ENCODE assay signal across 1 cellular context in the genomic region with DNA sequence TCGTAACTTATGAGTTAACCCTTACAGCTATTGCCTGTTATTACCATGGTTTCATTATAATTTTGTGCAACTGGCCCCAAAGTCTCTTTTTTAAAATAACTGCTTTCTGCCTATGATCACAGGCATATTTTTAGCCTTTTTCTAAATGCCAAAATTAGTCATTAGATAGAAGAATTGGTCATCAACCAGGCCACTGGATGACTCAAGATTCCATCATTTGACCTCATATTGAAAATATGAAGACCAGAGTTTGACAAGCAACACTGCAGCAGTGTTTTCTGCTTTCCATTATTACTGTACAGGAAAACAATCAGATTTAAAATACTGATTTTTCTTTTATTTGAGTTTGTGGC.
TF ChIP-seq lines count a peak whose summit lies in the region.

No MANE protein-coding gene starts in this region.

TF ChIP-seq in GM12878, 131 proteins besides CTCF, POLR2A, EP300 and RAD21 (continued from another document):
- TF ChIP-seq, protein P1, sequence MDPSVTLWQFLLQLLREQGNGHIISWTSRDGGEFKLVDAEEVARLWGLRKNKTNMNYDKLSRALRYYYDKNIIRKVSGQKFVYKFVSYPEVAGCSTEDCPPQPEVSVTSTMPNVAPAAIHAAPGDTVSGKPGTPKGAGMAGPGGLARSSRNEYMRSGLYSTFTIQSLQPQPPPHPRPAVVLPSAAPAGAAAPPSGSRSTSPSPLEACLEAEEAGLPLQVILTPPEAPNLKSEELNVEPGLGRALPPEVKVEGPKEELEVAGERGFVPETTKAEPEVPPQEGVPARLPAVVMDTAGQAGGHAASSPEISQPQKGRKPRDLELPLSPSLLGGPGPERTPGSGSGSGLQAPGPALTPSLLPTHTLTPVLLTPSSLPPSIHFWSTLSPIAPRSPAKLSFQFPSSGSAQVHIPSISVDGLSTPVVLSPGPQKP (IDR thresholded peaks at IDR 0.05; ENCODE audit: low read depth, low read length) = no peak
- TF ChIP-seq SP1 (IDR thresholded peaks at IDR 0.05; ENCODE audit: low read depth, low read length) = no peak
- TF ChIP-seq CREB1 (IDR thresholded peaks at IDR 0.05; ENCODE audit: low read depth) = peak; percentile 75
- TF ChIP-seq ZNF384 (IDR thresholded peaks at IDR 0.05; ENCODE audit: borderline replicate concordance, low read depth, low read length) = no peak
- TF ChIP-seq, protein P2, sequence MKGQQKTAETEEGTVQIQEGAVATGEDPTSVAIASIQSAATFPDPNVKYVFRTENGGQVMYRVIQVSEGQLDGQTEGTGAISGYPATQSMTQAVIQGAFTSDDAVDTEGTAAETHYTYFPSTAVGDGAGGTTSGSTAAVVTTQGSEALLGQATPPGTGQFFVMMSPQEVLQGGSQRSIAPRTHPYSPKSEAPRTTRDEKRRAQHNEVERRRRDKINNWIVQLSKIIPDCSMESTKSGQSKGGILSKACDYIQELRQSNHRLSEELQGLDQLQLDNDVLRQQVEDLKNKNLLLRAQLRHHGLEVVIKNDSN (IDR thresholded peaks at IDR 0.05; ENCODE audit: borderline replicate concordance, extremely low read length, insufficient read depth, low read depth, low read length) = no peak
- TF ChIP-seq, protein P3, sequence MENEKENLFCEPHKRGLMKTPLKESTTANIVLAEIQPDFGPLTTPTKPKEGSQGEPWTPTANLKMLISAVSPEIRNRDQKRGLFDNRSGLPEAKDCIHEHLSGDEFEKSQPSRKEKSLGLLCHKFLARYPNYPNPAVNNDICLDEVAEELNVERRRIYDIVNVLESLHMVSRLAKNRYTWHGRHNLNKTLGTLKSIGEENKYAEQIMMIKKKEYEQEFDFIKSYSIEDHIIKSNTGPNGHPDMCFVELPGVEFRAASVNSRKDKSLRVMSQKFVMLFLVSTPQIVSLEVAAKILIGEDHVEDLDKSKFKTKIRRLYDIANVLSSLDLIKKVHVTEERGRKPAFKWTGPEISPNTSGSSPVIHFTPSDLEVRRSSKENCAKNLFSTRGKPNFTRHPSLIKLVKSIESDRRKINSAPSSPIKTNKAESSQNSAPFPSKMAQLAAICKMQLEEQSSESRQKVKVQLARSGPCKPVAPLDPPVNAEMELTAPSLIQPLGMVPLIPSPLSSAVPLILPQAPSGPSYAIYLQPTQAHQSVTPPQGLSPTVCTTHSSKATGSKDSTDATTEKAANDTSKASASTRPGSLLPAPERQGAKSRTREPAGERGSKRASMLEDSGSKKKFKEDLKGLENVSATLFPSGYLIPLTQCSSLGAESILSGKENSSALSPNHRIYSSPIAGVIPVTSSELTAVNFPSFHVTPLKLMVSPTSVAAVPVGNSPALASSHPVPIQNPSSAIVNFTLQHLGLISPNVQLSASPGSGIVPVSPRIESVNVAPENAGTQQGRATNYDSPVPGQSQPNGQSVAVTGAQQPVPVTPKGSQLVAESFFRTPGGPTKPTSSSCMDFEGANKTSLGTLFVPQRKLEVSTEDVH (IDR thresholded peaks at IDR 0.05; ENCODE audit: low read depth, partially characterized antibody) = no peak
- TF ChIP-seq NFIC (IDR thresholded peaks at IDR 0.05; ENCODE audit: low read depth, low read length) = peak; percentile 65; the same call in 1 of the 2 replicates
- TF ChIP-seq JUNB (IDR thresholded peaks at IDR 0.05) = peak; percentile 85
- TF ChIP-seq CREM (IDR thresholded peaks at IDR 0.05; ENCODE audit: low read depth) = peak; percentile 58
- TF ChIP-seq, protein P4, sequence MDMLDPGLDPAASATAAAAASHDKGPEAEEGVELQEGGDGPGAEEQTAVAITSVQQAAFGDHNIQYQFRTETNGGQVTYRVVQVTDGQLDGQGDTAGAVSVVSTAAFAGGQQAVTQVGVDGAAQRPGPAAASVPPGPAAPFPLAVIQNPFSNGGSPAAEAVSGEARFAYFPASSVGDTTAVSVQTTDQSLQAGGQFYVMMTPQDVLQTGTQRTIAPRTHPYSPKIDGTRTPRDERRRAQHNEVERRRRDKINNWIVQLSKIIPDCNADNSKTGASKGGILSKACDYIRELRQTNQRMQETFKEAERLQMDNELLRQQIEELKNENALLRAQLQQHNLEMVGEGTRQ (IDR thresholded peaks at IDR 0.05; ENCODE audit: borderline replicate concordance, low read depth, low read length) = no peak
- peak; percentile 61; the same call in 1 of the 2 replicates for TF ChIP-seq RUNX3 (IDR thresholded peaks at IDR 0.05; ENCODE audit: low read length)
- TF ChIP-seq NR2F1 (conservative IDR thresholded peaks at IDR 0.05) = no peak
- TF ChIP-seq SUZ12 (IDR thresholded peaks at IDR 0.05; ENCODE audit: unreplicated experiment) = no peak
